Comparison of ENCODE assay signal across 26 cellular contexts in the genomic region with DNA sequence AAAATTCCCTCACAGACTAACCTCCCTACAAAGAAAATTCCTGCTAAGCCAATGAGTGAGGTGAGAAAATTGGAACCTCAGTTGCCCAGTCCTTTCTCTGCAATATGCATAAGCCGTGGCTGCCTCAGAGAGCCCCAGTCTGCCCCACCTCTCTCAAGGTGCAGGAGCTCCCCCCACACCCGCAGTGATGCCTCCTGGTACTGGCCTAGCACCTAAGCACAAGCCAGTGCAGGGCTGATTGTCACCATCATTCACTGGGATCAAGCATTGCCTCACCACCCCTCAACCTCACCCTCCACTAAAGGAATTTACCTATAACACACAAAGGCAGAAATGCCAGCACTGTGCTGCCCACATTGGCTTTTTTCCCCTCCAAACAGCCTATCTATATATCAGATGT. TPM values are rescaled to one million over a fixed set of nuclear protein-coding genes. Genes with fewer than 3 reads are reported as not detected.
"Had no signal": no experiment of that assay in that cellular context is flagged by ENCODE, and none has a peak within 500 bp of the region (broad histone marks: within the 10 kb centered on the region; RNA-seq: fewer than 3 reads in every experiment).

No MANE protein-coding gene starts in this region.

- H3K36me3 ChIP-seq: breast epithelium, colonic mucosa, ovary, vagina had no signal

- H3K36me3 Mint-ChIP-seq: natural killer cell had no signal

- H3K9me3 ChIP-seq: breast epithelium, colonic mucosa, neutrophil, ovary, psoas muscle, right atrium auricular region, spleen, tibial artery, vagina had no signal

- H3K27ac Mint-ChIP-seq: activated CD8-positive, alpha-beta T cell treated with anti-CD3 and anti-CD28 coated beads, Interleukin-2, amount 10 ng/mL, durations not matched to agents 7 days and 5 days; activated naive CD4-positive, alpha-beta T cell treated with anti-CD3 and anti-CD28 coated beads for 36 hours; activated naive CD8-positive, alpha-beta T cell treated with anti-CD3 and anti-CD28 coated beads, Interleukin-2, amount 10 ng/mL, durations not matched to agents 7 days and 5 days; activated T-cell treated with anti-CD3 and anti-CD28 coated beads, Interleukin-2, amount 50 U/mL, for 72 hours had no signal

- H2AFZ ChIP-seq: hepatocyte had no signal

- ATAC-seq: activated CD8-positive, alpha-beta T cell treated with anti-CD3 and anti-CD28 coated beads, Interleukin-2, amount 10 ng/mL, durations not matched to agents 7 days and 5 days; activated T-cell treated with anti-CD3 and anti-CD28 coated beads, Interleukin-2, amount 50 U/mL, for 72 hours; natural killer cell had no signal

- DNase-seq: activated CD4-positive, alpha-beta T cell treated with anti-CD3 and anti-CD28 coated beads for 1 hour; activated CD4-positive, alpha-beta T cell treated with anti-CD3 and anti-CD28 coated beads, Interleukin-2, amount 50 U/mL, for 1 hour; activated CD8-positive, alpha-beta T cell treated with anti-CD3 and anti-CD28 coated beads, Interleukin-2, amount 10 ng/mL, durations not matched to agents 7 days and 5 days; activated effector memory CD4-positive, alpha-beta T cell treated with Interleukin-2 at 50 U/mL for 16 hours; activated naive CD4-positive, alpha-beta T cell treated with anti-CD3 and anti-CD28 coated beads for 36 hours; activated naive CD8-positive, alpha-beta T cell treated with anti-CD3 and anti-CD28 coated beads, Interleukin-2, amount 10 ng/mL, durations not matched to agents 7 days and 5 days; activated T-cell treated with anti-CD3 and anti-CD28 coated beads, Interleukin-2, amount 50 U/mL, for 72 hours; amniotic stem cell; foreskin melanocyte; immature natural killer cell; natural killer cell; spleen; stimulated activated CD4-positive, alpha-beta T cell treated with anti-CD3 and anti-CD28 coated beads, Interleukin-4, amount 100 ng/mL, for 1 hour; stimulated activated naive CD4-positive, alpha-beta T cell; substantia nigra; T-helper 1 cell; T-helper 9 cell had no signal

- H3K4me2 ChIP-seq: hepatocyte had no signal

- H3K27me3 Mint-ChIP-seq: activated naive CD8-positive, alpha-beta T cell treated with anti-CD3 and anti-CD28 coated beads, Interleukin-2, amount 10 ng/mL, durations not matched to agents 7 days and 5 days had no signal

- H3K9me3 Mint-ChIP-seq: activated naive CD4-positive, alpha-beta T cell treated with anti-CD3 and anti-CD28 coated beads for 36 hours; activated naive CD8-positive, alpha-beta T cell treated with anti-CD3 and anti-CD28 coated beads, Interleukin-2, amount 10 ng/mL, durations not matched to agents 7 days and 5 days; activated T-cell treated with anti-CD3 and anti-CD28 coated beads, Interleukin-2, amount 50 U/mL, for 72 hours; immature natural killer cell; natural killer cell had no signal

- H3K4me3 ChIP-seq: breast epithelium, colonic mucosa, hepatocyte, ovary, psoas muscle, right atrium auricular region, spleen, tibial artery, vagina had no signal

- H3K27ac ChIP-seq: colonic mucosa, hepatocyte, ovary, tibial artery, vagina had no signal

- H3K4me3 Mint-ChIP-seq: activated CD8-positive, alpha-beta T cell treated with anti-CD3 and anti-CD28 coated beads, Interleukin-2, amount 10 ng/mL, durations not matched to agents 7 days and 5 days; activated naive CD4-positive, alpha-beta T cell treated with anti-CD3 and anti-CD28 coated beads for 36 hours; activated naive CD8-positive, alpha-beta T cell treated with anti-CD3 and anti-CD28 coated beads, Interleukin-2, amount 10 ng/mL, durations not matched to agents 7 days and 5 days; activated T-cell treated with anti-CD3 and anti-CD28 coated beads, Interleukin-2, amount 50 U/mL, for 72 hours had no signal

- H3K27me3 ChIP-seq: breast epithelium, colonic mucosa, hepatocyte, neutrophil, ovary, right atrium auricular region, spleen, tibial artery, vagina had no signal

RNA-seq across cellular contexts. Expression of a gene that starts 56.9 kb away (rescaled TPM):
- total RNA-seq: activated CD8-positive, alpha-beta T cell treated with anti-CD3 and anti-CD28 coated beads, Interleukin-2, amount 10 ng/mL, durations not matched to agents 7 days and 5 days; activated naive CD8-positive, alpha-beta T cell treated with anti-CD3 and anti-CD28 coated beads, Interleukin-2, amount 10 ng/mL, durations not matched to agents 7 days and 5 days had no signal
- polyA plus RNA-seq: immature natural killer cell had no signal
